In genomic region chrX:45849261-45849660, GRCh38 we compare ENCODE assay signal across 7 cellular contexts.
DNase-seq lines count a peak whose midpoint lies in the region; ATAC-seq and TF ChIP-seq lines count a peak whose summit lies in the region.

No MANE protein-coding gene starts in this region.

- H3K4me1 Mint-ChIP-seq in T-helper 2 cell treated with Interferon-gamma antibody and Interleukin-4, amounts not matched to agents 5 μg/mL and 100 μg/mL, for 36 hours (ENCODE audit: low read depth) = peaks cover 38% of the 10 kb centered on the region

- TF ChIP-seq CTCF in epithelial cell of esophagus (IDR thresholded peaks at IDR 0.05; ENCODE audit: insufficient read depth, low read depth, low read length, missing control alignments) (peak; percentile 40), stomach (IDR thresholded peaks at IDR 0.05) (peak in 2 of 7 experiments; percentile 8 to 22)

- ATAC-seq in GM21528 (IDR thresholded peaks at IDR 0.05; ENCODE audit: low FRiP score, unreplicated experiment) = no peak

- peak; percentile 68 for DNase-seq in Daoy (ENCODE audit: low read depth)
- DNase-seq in Jurkat, Clone E6-1 (ENCODE audit: low read depth, low spot score) = peak; percentile 59
- peak; percentile 10 for DNase-seq in T-helper 2 cell treated with Interferon-gamma antibody and Interleukin-4, amounts not matched to agents 5 μg/mL and 100 μg/mL, for 36 hours (ENCODE audit: low spot score)
- peak; percentile 83 for DNase-seq in epithelial cell of esophagus (ENCODE audit: low read depth)
- peak; percentile 56 for DNase-seq in non-pigmented ciliary epithelial cell (ENCODE audit: low read depth)
- no peak for DNase-seq in stomach

- no peaks in the 10 kb centered on the region for H3K9me3 ChIP-seq in stomach

- H3K4me3 Mint-ChIP-seq in T-helper 2 cell treated with Interferon-gamma antibody and Interleukin-4, amounts not matched to agents 5 μg/mL and 100 μg/mL, for 36 hours = peak overlapping the region; percentile 95

- peak overlapping the region; percentile 85 for H3K27ac Mint-ChIP-seq in T-helper 2 cell treated with Interferon-gamma antibody and Interleukin-4, amounts not matched to agents 5 μg/mL and 100 μg/mL, for 36 hours

- no peaks in the 10 kb centered on the region for H3K36me3 ChIP-seq in stomach

- peaks cover 24% of the 10 kb centered on the region for H3K36me3 Mint-ChIP-seq in T-helper 2 cell treated with Interferon-gamma antibody and Interleukin-4, amounts not matched to agents 5 μg/mL and 100 μg/mL, for 36 hours (ENCODE audit: low read depth)

- peaks cover 0 to 19% (median 16%) of the 10 kb centered on the region in 3 donors for H3K27me3 ChIP-seq in stomach

- WGBS in stomach, 5 donors = 3 to 35% (median 15%) methylated on average over 4 of the region's 4 CpGs

- intact Hi-C loops in stomach (cut with DNase I; ENCODE audit: low total_unique reads) = no loop called here

- no peaks in the 10 kb centered on the region for H3K27me3 Mint-ChIP-seq in T-helper 2 cell treated with Interferon-gamma antibody and Interleukin-4, amounts not matched to agents 5 μg/mL and 100 μg/mL, for 36 hours (ENCODE audit: low read depth)

- peaks cover 0 to 12% (median 5%) of the 10 kb centered on the region in 4 donors for H3K4me1 ChIP-seq in stomach

- TF ChIP-seq POLR2A in stomach (IDR thresholded peaks at IDR 0.05) = no peak

- H3K27ac ChIP-seq in stomach = no peak overlapping the region

- TF ChIP-seq EP300 in stomach (IDR thresholded peaks at IDR 0.05) = no peak

- no peaks in the 10 kb centered on the region for H3K9me3 Mint-ChIP-seq in T-helper 2 cell treated with Interferon-gamma antibody and Interleukin-4, amounts not matched to agents 5 μg/mL and 100 μg/mL, for 36 hours

- H3K4me3 ChIP-seq in Jurkat, Clone E6-1 (ENCODE audit: low read length) = no peak overlapping the region
- peak overlapping the region; percentile 72 for H3K4me3 ChIP-seq in epithelial cell of esophagus (ENCODE audit: low read length)
- peak overlapping the region in 2 of 4 donors; percentile 71 to 79 for H3K4me3 ChIP-seq in stomach
